In genomic region chr1:8203056-8203455, GRCh38 we compare ENCODE assay signal across 16 cellular contexts.
A peak's percentile ranks its signal among the peaks of the same experiment; 100 is the strongest.
DNase-seq lines count a peak whose midpoint lies in the region; ATAC-seq, FAIRE-seq and TF ChIP-seq lines count a peak whose summit lies in the region.
"Had no signal": no experiment of that assay in that cellular context is flagged by ENCODE, and none has a peak within 500 bp of the region (broad histone marks: within the 10 kb centered on the region; RNA-seq: fewer than 3 reads in every experiment).

No MANE protein-coding gene starts in this region.

- intact Hi-C loops in Panc1 (cut with micrococcal nuclease; ENCODE audit: unreplicated experiment): loop anchor here (5.0 kb wide), 1 partner anchor 109 kb away; no protein-coding TSS in a partner anchor
- intact Hi-C loops in stomach (cut with DNase I; ENCODE audit: low total_unique reads): no loop called here

- no peak overlapping the region for H3K18ac ChIP-seq in H1 (ENCODE audit: extremely low read depth, low read length)

- H4K20me1 ChIP-seq in H1 (replicated peaks in 1 of 2; ENCODE audit: control insufficient read depth in 1 of 2, insufficient read depth in 2 of 2, low read length in 2 of 2): no peaks in the 10 kb centered on the region

- H3K27ac ChIP-seq in Panc1 (ENCODE audit: low read length) (peak overlapping the region; percentile 99), H1 (ENCODE audit: low read depth, low read length) (no peak overlapping the region), stomach (peak overlapping the region in 4 of 5 donors; percentile 83 to 96 (median 88))
- H3K27ac ChIP-seq: HL-60 had no signal

- no peak overlapping the region for H4K91ac ChIP-seq in H1 (replicated peaks; ENCODE audit: insufficient read length, low read length)

- CTCF ChIA-PET in Panc1 (lab: Charles Lee): interaction anchor here (1.1 kb wide), 1 partner anchor 227 kb away, joined by 3 read pairs; no protein-coding TSS in a partner anchor
- CTCF ChIA-PET in H1 (lab: Charles Lee; ENCODE audit: partially characterized antibody): interaction anchor here (0.7 to 3.8 kb wide), 4 partner anchors 9 to 188 kb away, joined by 3 to 16 read pairs (median 3); no protein-coding TSS in a partner anchor

- H2BK15ac ChIP-seq in H1 (ENCODE audit: low read length): 0 out of 2 replicates have a peak overlapping the region, but pooled peaks have one; percentile 49

- H3K4me3 Mint-ChIP-seq in mesothelial cell of epicardium: no peak overlapping the region
- H3K4me3 Mint-ChIP-seq: activated CD4-positive, alpha-beta memory T cell treated with anti-CD3 and anti-CD28 coated beads, Interleukin-2, amount 10 ng/mL, durations not matched to agents 7 days and 5 days; activated naive CD4-positive, alpha-beta T cell treated with anti-CD3 and anti-CD28 coated beads for 36 hours had no signal

- H3K4ac ChIP-seq in H1 (replicated peaks; ENCODE audit: insufficient read length, low read depth, low read length): no peak overlapping the region

- H3K23ac ChIP-seq in H1 (ENCODE audit: insufficient read length): no peak overlapping the region

- no peaks in the 10 kb centered on the region for H3K79me1 ChIP-seq in H1 (ENCODE audit: low read depth, low read length)

- H2BK5ac ChIP-seq in H1 (ENCODE audit: low read depth, low read length): no peak overlapping the region

- no peak overlapping the region for H2AFZ ChIP-seq in H1 (ENCODE audit: low read length)

- no peaks in the 10 kb centered on the region for H3K36me3 ChIP-seq in Panc1 (ENCODE audit: control insufficient read depth, insufficient read depth, low read length)
- H3K36me3 ChIP-seq in H1 (ENCODE audit: control insufficient read depth in 2 of 4, insufficient read depth in 4 of 4, low read length in 3 of 4): no peaks in the 10 kb centered on the region
- no peaks in the 10 kb centered on the region for H3K36me3 ChIP-seq in stomach
- H3K36me3 ChIP-seq: BE2C had no signal

- no peak overlapping the region for H3K14ac ChIP-seq in H1 (ENCODE audit: insufficient read length)

- no TSS peak for BruUV-seq in Panc1 (replicated peaks; lab: Mats Ljungman, UMichigan)

- DNase-seq in Panc1 (ENCODE audit: low read depth, low spot score) (no peak), H1 (ENCODE audit: low read depth in 1 of 2, low spot score in 2 of 2) (no peak), mesothelial cell of epicardium (ENCODE audit: low spot score in 2 of 2, unreplicated experiment in 2 of 2) (no peak), stomach (no peak), NCI-H748 (lab: John Stamatoyannopoulos, UW; ENCODE audit: unreplicated experiment) (no peak)
- DNase-seq: activated CD4-positive, alpha-beta memory T cell treated with anti-CD3 and anti-CD28 coated beads, Interleukin-2, amount 10 ng/mL, durations not matched to agents 7 days and 5 days; activated naive CD4-positive, alpha-beta T cell treated with anti-CD3 and anti-CD28 coated beads for 36 hours; BE2C; MM.1S; stimulated activated CD4-positive, alpha-beta T cell treated with anti-CD3 and anti-CD28 coated beads, Interleukin-2, amount 100 ng/mL, for 24 hours had no signal

- peaks cover 52% of the 10 kb centered on the region for H3K4me1 ChIP-seq in Panc1 (ENCODE audit: control insufficient read depth, insufficient read depth, low read length)
- peaks cover 5 to 12% (median 8%) of the 10 kb centered on the region in 4 experiments; a peak in 6 of 7 replicates for H3K4me1 ChIP-seq in H1 (replicated peaks in 1 of 4; ENCODE audit: control insufficient read depth in 3 of 4, insufficient read depth in 4 of 4, low read length in 3 of 4)
- peaks cover 21 to 43% (median 38%) of the 10 kb centered on the region in 4 donors for H3K4me1 ChIP-seq in stomach
- H3K4me1 ChIP-seq: BE2C had no signal

- H3K9ac ChIP-seq in H1 (replicated peaks in 1 of 4; ENCODE audit: extremely low read depth in 1 of 4, low read depth in 3 of 4, low read length in 3 of 4): no peak overlapping the region

- no peak for TF ChIP-seq RAD21 in H1 (IDR thresholded peaks at IDR 0.05 in 1 of 2, conservative IDR thresholded peaks at IDR 0.05 in 1 of 2; ENCODE audit: low read depth in 2 of 2, low read length in 2 of 2)

- peak overlapping the region; percentile 32; the same call in 1 of the 2 replicates for H2BK20ac ChIP-seq in H1 (ENCODE audit: low read length)

- H3K23me2 ChIP-seq in H1 (ENCODE audit: low read depth, low read length): no peaks in the 10 kb centered on the region

- no peaks in the 10 kb centered on the region for H3K9me3 Mint-ChIP-seq in mesothelial cell of epicardium
- H3K9me3 Mint-ChIP-seq: activated CD4-positive, alpha-beta memory T cell treated with anti-CD3 and anti-CD28 coated beads, Interleukin-2, amount 10 ng/mL, durations not matched to agents 7 days and 5 days; activated naive CD4-positive, alpha-beta T cell treated with anti-CD3 and anti-CD28 coated beads for 36 hours had no signal

- H3K27me3 ChIP-seq in Panc1 (ENCODE audit: control insufficient read depth, insufficient read depth, low read length): no peaks in the 10 kb centered on the region
- no peaks in the 10 kb centered on the region for H3K27me3 ChIP-seq in H1 (replicated peaks in 1 of 4; ENCODE audit: control insufficient read depth in 3 of 4, extremely low read depth in 1 of 4, insufficient read depth in 3 of 4, low read length in 3 of 4)
- H3K27me3 ChIP-seq in stomach: no peaks in the 10 kb centered on the region
- H3K27me3 ChIP-seq: BE2C had no signal

- H2BK120ac ChIP-seq in H1 (replicated peaks; ENCODE audit: low read depth, low read length): no peak overlapping the region

- H3K36me3 Mint-ChIP-seq in mesothelial cell of epicardium: no peaks in the 10 kb centered on the region

- peak overlapping the region; percentile 98 for H3K27ac Mint-ChIP-seq in mesothelial cell of epicardium
- H3K27ac Mint-ChIP-seq: activated CD4-positive, alpha-beta memory T cell treated with anti-CD3 and anti-CD28 coated beads, Interleukin-2, amount 10 ng/mL, durations not matched to agents 7 days and 5 days; activated naive CD4-positive, alpha-beta T cell treated with anti-CD3 and anti-CD28 coated beads for 36 hours had no signal

- no peak overlapping the region for H3K56ac ChIP-seq in H1 (replicated peaks; ENCODE audit: insufficient read length, low read depth, low read length)

- no peak for FAIRE-seq in H1 (lab: Jason Lieb, UNC)
- FAIRE-seq: colon, islet of Langerhans had no signal

- H4K5ac ChIP-seq in H1 (ENCODE audit: insufficient read length, low read depth, low read length): no peak overlapping the region

- TF ChIP-seq POLR2A in H1 (IDR thresholded peaks at IDR 0.05; ENCODE audit: control extremely low read depth in 1 of 2, low read depth in 2 of 2, low read length in 2 of 2) (no peak), stomach (IDR thresholded peaks at IDR 0.05) (no peak)

- no peaks in the 10 kb centered on the region for H3K27me3 Mint-ChIP-seq in mesothelial cell of epicardium (ENCODE audit: low read depth)

- no peaks in the 10 kb centered on the region for H3K79me2 ChIP-seq in H1 (ENCODE audit: control insufficient read depth in 1 of 2, insufficient read depth in 2 of 2, low read length in 2 of 2)

- peaks cover 65% of the 10 kb centered on the region for H3K4me1 Mint-ChIP-seq in mesothelial cell of epicardium

- H4K8ac ChIP-seq in H1 (ENCODE audit: extremely low read depth, insufficient read depth, low read length): no peak overlapping the region

- ATAC-seq in Panc1: no peak
- no peak for ATAC-seq in HG03520 (IDR thresholded peaks at IDR 0.05; ENCODE audit: unreplicated experiment)
- no peak for ATAC-seq in HG03196 (IDR thresholded peaks at IDR 0.05; ENCODE audit: unreplicated experiment)
- ATAC-seq in GM21528 (IDR thresholded peaks at IDR 0.05; ENCODE audit: low FRiP score, unreplicated experiment): no peak

- no peak overlapping the region for H2AK5ac ChIP-seq in H1 (ENCODE audit: low read depth, low read length)

- POLR2A ChIA-PET in Panc1 (lab: Charles Lee) (interaction anchor here (0.5 kb wide), 1 partner anchor 239 kb away, joined by 3 read pairs; no protein-coding TSS in a partner anchor), H1 (lab: Charles Lee; ENCODE audit: partially characterized antibody) (interaction anchor here (0.6 kb wide), 1 partner anchor 240 kb away, joined by 3 read pairs; no protein-coding TSS in a partner anchor)

- no peak overlapping the region for H3K4me2 ChIP-seq in H1 (ENCODE audit: insufficient read depth in 1 of 2, low read depth in 2 of 2, low read length in 2 of 2)

- 94% methylated on average over 9 of the region's 9 CpGs; no CpG with 5 or more reads in 1 of the 2 experiments for WGBS in H1 (ENCODE audit: extremely low coverage in 1 of 2, insufficient coverage in 1 of 2, insufficient read length in 1 of 2, insufficient replicate concordance in 2 of 2, low coverage in 1 of 2, low lambda C conversion rate in 2 of 2, missing lambda C conversion rate in 1 of 2), 2 experiments
- 86 to 92% (median 88%) methylated on average over 4 to 9 of the region's 9 CpGs for WGBS in stomach, 5 donors

- no peak for TF ChIP-seq CTCF in Panc1 (IDR thresholded peaks at IDR 0.05)
- no peak for TF ChIP-seq CTCF in H1 (IDR thresholded peaks at IDR 0.05; ENCODE audit: control extremely low read depth in 1 of 3, insufficient read depth in 1 of 3, low read depth in 1 of 3, low read length in 3 of 3)
- TF ChIP-seq CTCF in mesothelial cell of epicardium (IDR thresholded peaks at IDR 0.05; ENCODE audit: unreplicated experiment): no peak
- TF ChIP-seq CTCF in stomach (IDR thresholded peaks at IDR 0.05): no peak

- no peak for TF ChIP-seq EP300 in H1 (IDR thresholded peaks at IDR 0.05; ENCODE audit: borderline replicate concordance in 1 of 2, low read depth in 2 of 2, low read length in 2 of 2)
- TF ChIP-seq EP300 in stomach (IDR thresholded peaks at IDR 0.05): no peak

- no peak overlapping the region for H3K4me3 ChIP-seq in Panc1 (ENCODE audit: low read depth in 2 of 2, low read length in 2 of 2)
- no peak overlapping the region for H3K4me3 ChIP-seq in H1 (ENCODE audit: extremely low read depth in 1 of 4, insufficient read depth in 2 of 4, low read depth in 3 of 4, low read length in 4 of 4)
- H3K4me3 ChIP-seq in stomach: no peak overlapping the region

- H3K9me3 ChIP-seq in Panc1 (ENCODE audit: control insufficient read depth, insufficient read depth, low read depth, low read length) (no peaks in the 10 kb centered on the region), H1 (ENCODE audit: insufficient read depth in 2 of 2, low read depth in 1 of 2, low read length in 1 of 2) (no peaks in the 10 kb centered on the region), stomach (no peaks in the 10 kb centered on the region)
- H3K9me3 ChIP-seq: BE2C had no signal

- in situ Hi-C loops in Panc1 (cut with HindIII; ENCODE audit: low pct_unique_long_range_greater_than_20kb, low sequenced_read_pairs): no loop called here

- peak overlapping the region; percentile 42; the same call in 1 of the 2 replicates for H2BK12ac ChIP-seq in H1 (ENCODE audit: low read depth, low read length)

TF ChIP-seq in H1, 55 proteins besides CTCF, POLR2A, EP300 and RAD21 (continues in another document):
- no peak for TF ChIP-seq SIRT6 (IDR thresholded peaks at IDR 0.05; ENCODE audit: low read length)
- TF ChIP-seq MAFK (IDR thresholded peaks at IDR 0.05; ENCODE audit: low read depth, low read length): no peak
- no peak for TF ChIP-seq PHF8 (conservative IDR thresholded peaks at IDR 0.05; ENCODE audit: low read depth, low read length)
- no peak for TF ChIP-seq KDM1A (IDR thresholded peaks at IDR 0.05; ENCODE audit: borderline replicate concordance, low read length)
- no peak for TF ChIP-seq GTF2F1 (IDR thresholded peaks at IDR 0.05; ENCODE audit: borderline replicate concordance, low read depth, low read length)
- TF ChIP-seq SP2 (IDR thresholded peaks at IDR 0.05; ENCODE audit: low read length): no peak
